Comparison of ENCODE assay signal across 22 cellular contexts in genomic region chr22:47163876-47164513, GRCh38.
DNase-seq lines count a peak whose midpoint lies in the region; ATAC-seq, FAIRE-seq and TF ChIP-seq lines count a peak whose summit lies in the region.
"Had no signal": no experiment of that assay in that cellular context is flagged by ENCODE, and none has a peak within 500 bp of the region (broad histone marks: within the 10 kb centered on the region; RNA-seq: fewer than 3 reads in every experiment).

No MANE protein-coding gene starts in this region.

- H3K27ac ChIP-seq in sigmoid colon, result no peak overlapping the region
- no peak overlapping the region for H3K27ac ChIP-seq in CD8-positive, alpha-beta T cell (ENCODE audit: low read depth, low read length)
- H3K27ac ChIP-seq: esophagus muscularis mucosa, gastroesophageal sphincter, GM23248, parathyroid adenoma, vagina had no signal

- no peak for ATAC-seq in activated T-cell treated with anti-CD3 and anti-CD28 coated beads, Interleukin-2, amount 50 U/mL, for 72 hours (replicated peaks in 1 of 2)
- ATAC-seq in CD8-positive, alpha-beta T cell, result no peak
- ATAC-seq: activated CD8-positive, alpha-beta T cell treated with anti-CD3 and anti-CD28 coated beads for 36 hours; activated T-cell treated with anti-CD3 and anti-CD28 coated beads, Interleukin-2, amount 50 U/mL, for 4 hours; gastroesophageal sphincter had no signal

- no peaks in the 10 kb centered on the region for H3K27me3 ChIP-seq in sigmoid colon
- H3K27me3 ChIP-seq in CD8-positive, alpha-beta T cell (ENCODE audit: insufficient read depth, low read length), result no peaks in the 10 kb centered on the region
- H3K27me3 ChIP-seq: esophagus muscularis mucosa, gastroesophageal sphincter, vagina had no signal

- no peaks in the 10 kb centered on the region for H3K4me1 Mint-ChIP-seq in activated T-cell treated with anti-CD3 and anti-CD28 coated beads, Interleukin-2, amount 50 U/mL, for 72 hours (ENCODE audit: low read depth)
- H3K4me1 Mint-ChIP-seq in chondrocyte (ENCODE audit: low read depth), result no peaks in the 10 kb centered on the region
- H3K4me1 Mint-ChIP-seq in activated CD4-positive, alpha-beta memory T cell treated with anti-CD3 and anti-CD28 coated beads for 36 hours (ENCODE audit: low read depth), result no peaks in the 10 kb centered on the region
- no peaks in the 10 kb centered on the region for H3K4me1 Mint-ChIP-seq in CD8-positive, alpha-beta T cell (ENCODE audit: low read depth)

- peak; percentile 8 for DNase-seq in activated T-cell treated with anti-CD3 and anti-CD28 coated beads, Interleukin-2, amount 50 U/mL, for 1 hour
- no peak for DNase-seq in activated T-cell treated with anti-CD3 and anti-CD28 coated beads, Interleukin-2, amount 50 U/mL, for 72 hours
- DNase-seq in chondrocyte (ENCODE audit: low spot score) (peak; percentile 72), left kidney (ENCODE audit: low read depth, low spot score) (peak; percentile 73), sigmoid colon (peak; percentile 50), H54 (ENCODE audit: insufficient read length, low spot score) (no peak)
- no peak for DNase-seq in activated CD4-positive, alpha-beta memory T cell treated with anti-CD3 and anti-CD28 coated beads for 36 hours
- DNase-seq in CD8-positive, alpha-beta T cell, result no peak
- DNase-seq: activated CD8-positive, alpha-beta T cell treated with anti-CD3 and anti-CD28 coated beads for 36 hours; activated T-cell treated with anti-CD3 and anti-CD28 coated beads, Interleukin-2, amount 50 U/mL, for 4 hours; GM23248; Karpas-422; NCI-H1092 treated with DMSO at 0.1 percent for 48 hours; NCI-H2029 treated with DMSO at 0.1 percent for 48 hours; NCI-H526; SHP77; stimulated activated CD4-positive, alpha-beta T cell treated with anti-CD3 and anti-CD28 coated beads, Interleukin-2, amount 100 ng/mL, for 48 hours had no signal

- CTCF ChIA-PET in activated CD4-positive, alpha-beta memory T cell treated with anti-CD3 and anti-CD28 coated beads for 36 hours (lab: Charles Lee), result no interaction called here
- CTCF ChIA-PET in CD8-positive, alpha-beta T cell (lab: Charles Lee), result no interaction called here

- intact Hi-C loops in sigmoid colon (cut with DNase I), result no loop called here
- intact Hi-C loops in activated CD4-positive, alpha-beta memory T cell treated with anti-CD3 and anti-CD28 coated beads for 36 hours (cut with micrococcal nuclease), result no loop called here
- intact Hi-C loops in CD8-positive, alpha-beta T cell (cut with DNase I, micrococcal nuclease), result no loop called here

- H3K36me3 ChIP-seq in sigmoid colon, result no peaks in the 10 kb centered on the region
- peaks cover under 1% of the 10 kb centered on the region for H3K36me3 ChIP-seq in CD8-positive, alpha-beta T cell (ENCODE audit: insufficient read depth, low read length)
- H3K36me3 ChIP-seq: vagina had no signal

- TF ChIP-seq EP300 in sigmoid colon (IDR thresholded peaks at IDR 0.05), result no peak

- peaks cover 0 to 2% of the 10 kb centered on the region in 2 donors for H3K36me3 Mint-ChIP-seq in activated T-cell treated with anti-CD3 and anti-CD28 coated beads, Interleukin-2, amount 50 U/mL, for 72 hours (ENCODE audit: insufficient read depth in 2 of 2)
- peaks cover 2% of the 10 kb centered on the region for H3K36me3 Mint-ChIP-seq in chondrocyte (ENCODE audit: low read depth)
- H3K36me3 Mint-ChIP-seq in activated CD4-positive, alpha-beta memory T cell treated with anti-CD3 and anti-CD28 coated beads for 36 hours, result peaks cover 9% of the 10 kb centered on the region
- H3K36me3 Mint-ChIP-seq in CD8-positive, alpha-beta T cell, result peaks cover 49% of the 10 kb centered on the region

- H3K4me1 ChIP-seq in sigmoid colon, result no peaks in the 10 kb centered on the region
- H3K4me1 ChIP-seq in CD8-positive, alpha-beta T cell (ENCODE audit: insufficient read depth, low read length), result no peaks in the 10 kb centered on the region
- H3K4me1 ChIP-seq: parathyroid adenoma, vagina had no signal

- TF ChIP-seq POLR2A in sigmoid colon (IDR thresholded peaks at IDR 0.05) (no peak), H54 (IDR thresholded peaks at IDR 0.05; ENCODE audit: low read depth, low read length) (no peak)

- H3K27me3 Mint-ChIP-seq in activated T-cell treated with anti-CD3 and anti-CD28 coated beads, Interleukin-2, amount 50 U/mL, for 72 hours (ENCODE audit: low read depth), result no peaks in the 10 kb centered on the region
- H3K27me3 Mint-ChIP-seq in chondrocyte (ENCODE audit: low read depth), result no peaks in the 10 kb centered on the region
- H3K27me3 Mint-ChIP-seq in activated CD4-positive, alpha-beta memory T cell treated with anti-CD3 and anti-CD28 coated beads for 36 hours, result no peaks in the 10 kb centered on the region
- no peaks in the 10 kb centered on the region for H3K27me3 Mint-ChIP-seq in CD8-positive, alpha-beta T cell (ENCODE audit: low read depth)
- H3K27me3 Mint-ChIP-seq: activated CD8-positive, alpha-beta T cell treated with anti-CD3 and anti-CD28 coated beads for 36 hours; B cell had no signal

- no peak overlapping the region for H3K4me3 ChIP-seq in sigmoid colon
- no peak overlapping the region for H3K4me3 ChIP-seq in CD8-positive, alpha-beta T cell (ENCODE audit: low read depth, low read length)
- H3K4me3 ChIP-seq: esophagus muscularis mucosa, gastroesophageal sphincter, GM23248, vagina had no signal

- FAIRE-seq in H54 (lab: Jason Lieb, UNC), result no peak

- TF ChIP-seq CTCF in chondrocyte (IDR thresholded peaks at IDR 0.05) (no peak), sigmoid colon (IDR thresholded peaks at IDR 0.05) (no peak)
- TF ChIP-seq CTCF in CD8-positive, alpha-beta T cell (IDR thresholded peaks at IDR 0.05), result no peak

- POLR2A ChIA-PET in activated CD4-positive, alpha-beta memory T cell treated with anti-CD3 and anti-CD28 coated beads for 36 hours (lab: Charles Lee), result no interaction called here
- POLR2A ChIA-PET in CD8-positive, alpha-beta T cell (lab: Charles Lee), result no interaction called here

- H3K9me3 Mint-ChIP-seq in activated T-cell treated with anti-CD3 and anti-CD28 coated beads, Interleukin-2, amount 50 U/mL, for 72 hours, result no peaks in the 10 kb centered on the region
- no peaks in the 10 kb centered on the region for H3K9me3 Mint-ChIP-seq in chondrocyte (ENCODE audit: low read depth)
- no peaks in the 10 kb centered on the region for H3K9me3 Mint-ChIP-seq in activated CD4-positive, alpha-beta memory T cell treated with anti-CD3 and anti-CD28 coated beads for 36 hours
- no peaks in the 10 kb centered on the region for H3K9me3 Mint-ChIP-seq in CD8-positive, alpha-beta T cell
- H3K9me3 Mint-ChIP-seq: activated CD8-positive, alpha-beta T cell treated with anti-CD3 and anti-CD28 coated beads for 36 hours; activated T-cell treated with anti-CD3 and anti-CD28 coated beads, Interleukin-2, amount 50 U/mL, for 4 hours had no signal

- no peak overlapping the region for H3K4me3 Mint-ChIP-seq in activated T-cell treated with anti-CD3 and anti-CD28 coated beads, Interleukin-2, amount 50 U/mL, for 72 hours
- H3K4me3 Mint-ChIP-seq in chondrocyte (ENCODE audit: unreplicated experiment), result no peak overlapping the region
- no peak overlapping the region for H3K4me3 Mint-ChIP-seq in activated CD4-positive, alpha-beta memory T cell treated with anti-CD3 and anti-CD28 coated beads for 36 hours
- H3K4me3 Mint-ChIP-seq in CD8-positive, alpha-beta T cell, result no peak overlapping the region
- H3K4me3 Mint-ChIP-seq: activated CD8-positive, alpha-beta T cell treated with anti-CD3 and anti-CD28 coated beads for 36 hours; activated T-cell treated with anti-CD3 and anti-CD28 coated beads, Interleukin-2, amount 50 U/mL, for 4 hours; B cell had no signal

- WGBS in sigmoid colon, 2 donors, result 88 to 91% methylated on average over 21 of the region's 21 CpGs

- H3K9me3 ChIP-seq in sigmoid colon, result no peaks in the 10 kb centered on the region
- no peaks in the 10 kb centered on the region for H3K9me3 ChIP-seq in CD8-positive, alpha-beta T cell (ENCODE audit: low read length)
- H3K9me3 ChIP-seq: esophagus muscularis mucosa, gastroesophageal sphincter, vagina had no signal

- H3K27ac Mint-ChIP-seq in activated T-cell treated with anti-CD3 and anti-CD28 coated beads, Interleukin-2, amount 50 U/mL, for 72 hours, result no peak overlapping the region
- no peak overlapping the region for H3K27ac Mint-ChIP-seq in chondrocyte (ENCODE audit: unreplicated experiment)
- H3K27ac Mint-ChIP-seq in activated CD4-positive, alpha-beta memory T cell treated with anti-CD3 and anti-CD28 coated beads for 36 hours, result no peak overlapping the region
- no peak overlapping the region for H3K27ac Mint-ChIP-seq in CD8-positive, alpha-beta T cell
- H3K27ac Mint-ChIP-seq: activated CD8-positive, alpha-beta T cell treated with anti-CD3 and anti-CD28 coated beads for 36 hours; B cell had no signal

Comparison
In these comparisons a context has a peak if more than half of its experiments do, and no peak if none do; other contexts are left out.
1. DNase-seq: peak in activated T-cell treated with anti-CD3 and anti-CD28 coated beads, Interleukin-2, amount 50 U/mL, for 1 hour (single experiment), chondrocyte (single experiment), left kidney (single experiment) and sigmoid colon (single experiment); none in activated T-cell treated with anti-CD3 and anti-CD28 coated beads, Interleukin-2, amount 50 U/mL, for 72 hours (0 of 2), activated CD4-positive, alpha-beta memory T cell treated with anti-CD3 and anti-CD28 coated beads for 36 hours (single experiment), CD8-positive, alpha-beta T cell (0 of 7) and H54 (single experiment).